Comparison of ENCODE assay signal across 1 cellular context in the genomic region with DNA sequence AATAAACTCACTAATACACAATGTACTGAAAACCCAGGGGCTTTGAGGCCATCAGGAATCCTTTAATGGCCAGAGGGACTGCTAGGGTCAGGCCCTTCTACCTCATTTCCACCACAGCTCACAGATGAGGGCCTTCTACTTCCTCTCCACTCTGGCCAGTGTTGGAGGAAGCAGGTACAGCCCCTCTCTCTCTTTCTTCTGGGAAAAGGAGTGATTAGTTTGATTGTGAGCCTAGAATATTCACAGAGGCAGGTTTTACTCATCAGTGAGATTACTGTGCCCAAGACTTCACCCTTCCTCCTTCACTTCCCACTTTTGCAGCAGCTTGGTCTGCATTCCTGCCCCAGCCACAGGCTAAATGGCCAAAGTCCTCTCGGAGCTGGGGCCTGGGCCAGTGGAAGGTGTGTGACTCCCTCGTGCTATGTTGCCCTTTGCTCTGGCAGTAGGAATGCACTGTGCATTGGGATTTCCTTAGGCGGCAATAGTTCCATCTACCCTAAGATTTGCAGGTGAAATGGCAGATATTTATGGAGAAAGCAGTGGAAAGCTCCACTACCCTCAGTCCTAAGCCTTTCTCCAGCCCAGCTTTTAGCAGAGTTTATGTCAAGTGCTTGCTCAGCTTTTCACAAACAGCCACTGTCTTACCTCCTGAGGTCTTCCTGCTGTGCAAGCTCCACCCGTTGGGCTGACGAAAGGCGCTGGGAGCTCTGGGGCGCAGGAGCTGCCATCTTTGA.
TF ChIP-seq lines count a peak whose summit lies in the region.

No MANE protein-coding gene starts in this region.

TF ChIP-seq in HepG2, 621 proteins besides CTCF, POLR2A, EP300 and RAD21 (continued from another document and continues in another):
- TF ChIP-seq, protein P1, sequence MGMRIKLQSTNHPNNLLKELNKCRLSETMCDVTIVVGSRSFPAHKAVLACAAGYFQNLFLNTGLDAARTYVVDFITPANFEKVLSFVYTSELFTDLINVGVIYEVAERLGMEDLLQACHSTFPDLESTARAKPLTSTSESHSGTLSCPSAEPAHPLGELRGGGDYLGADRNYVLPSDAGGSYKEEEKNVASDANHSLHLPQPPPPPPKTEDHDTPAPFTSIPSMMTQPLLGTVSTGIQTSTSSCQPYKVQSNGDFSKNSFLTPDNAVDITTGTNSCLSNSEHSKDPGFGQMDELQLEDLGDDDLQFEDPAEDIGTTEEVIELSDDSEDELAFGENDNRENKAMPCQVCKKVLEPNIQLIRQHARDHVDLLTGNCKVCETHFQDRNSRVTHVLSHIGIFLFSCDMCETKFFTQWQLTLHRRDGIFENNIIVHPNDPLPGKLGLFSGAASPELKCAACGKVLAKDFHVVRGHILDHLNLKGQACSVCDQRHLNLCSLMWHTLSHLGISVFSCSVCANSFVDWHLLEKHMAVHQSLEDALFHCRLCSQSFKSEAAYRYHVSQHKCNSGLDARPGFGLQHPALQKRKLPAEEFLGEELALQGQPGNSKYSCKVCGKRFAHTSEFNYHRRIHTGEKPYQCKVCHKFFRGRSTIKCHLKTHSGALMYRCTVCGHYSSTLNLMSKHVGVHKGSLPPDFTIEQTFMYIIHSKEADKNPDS (CRISPR knock-in tag; IDR thresholded peaks at IDR 0.05), result 0 out of 2 replicates have a peak, but pooled peaks have one; percentile 51
- TF ChIP-seq TEAD3 (CRISPR knock-in tag; optimal IDR thresholded peaks at IDR 0.05; ENCODE audit: borderline replicate concordance), result peak; percentile 98
- no peak for TF ChIP-seq HOXA9 (CRISPR knock-in tag; IDR thresholded peaks at IDR 0.05; ENCODE audit: borderline replicate concordance)
- peak; percentile 79; the same call in 1 of the 2 replicates for TF ChIP-seq ZNF616 (CRISPR knock-in tag; IDR thresholded peaks at IDR 0.05; ENCODE audit: low read depth)
- no peak for TF ChIP-seq ZNF510 (CRISPR knock-in tag; IDR thresholded peaks at IDR 0.05; ENCODE audit: low read depth)
- 0 out of 2 replicates have a peak, but pooled peaks have one; percentile 7 for TF ChIP-seq ZNF44 (CRISPR knock-in tag; IDR thresholded peaks at IDR 0.05)
- TF ChIP-seq TARDBP (CRISPR knock-in tag; IDR thresholded peaks at IDR 0.05), result peak; percentile 97
- TF ChIP-seq ZNF614 (CRISPR knock-in tag; IDR thresholded peaks at IDR 0.05; ENCODE audit: borderline replicate concordance), result peak; percentile 93
- peak; percentile 92 for TF ChIP-seq HOXA3 (CRISPR knock-in tag; IDR thresholded peaks at IDR 0.05)
- TF ChIP-seq TBP (CRISPR knock-in tag; IDR thresholded peaks at IDR 0.05), result no peak
- TF ChIP-seq CBX5 (CRISPR knock-in tag; IDR thresholded peaks at IDR 0.05; ENCODE audit: borderline replicate concordance), result peak; percentile 98
- no peak for TF ChIP-seq ATF7 (IDR thresholded peaks at IDR 0.05)
- TF ChIP-seq ATF7 (CRISPR knock-in tag; IDR thresholded peaks at IDR 0.05), result 0 out of 2 replicates have a peak, but pooled peaks have one; percentile 57
- no peak for TF ChIP-seq GPBP1L1 (CRISPR knock-in tag; IDR thresholded peaks at IDR 0.05)
- peak; percentile 84 for TF ChIP-seq GFI1 (CRISPR knock-in tag; IDR thresholded peaks at IDR 0.05; ENCODE audit: borderline replicate concordance)
- TF ChIP-seq MAX (IDR thresholded peaks at IDR 0.05), result peak; percentile 94
- TF ChIP-seq, protein P2, sequence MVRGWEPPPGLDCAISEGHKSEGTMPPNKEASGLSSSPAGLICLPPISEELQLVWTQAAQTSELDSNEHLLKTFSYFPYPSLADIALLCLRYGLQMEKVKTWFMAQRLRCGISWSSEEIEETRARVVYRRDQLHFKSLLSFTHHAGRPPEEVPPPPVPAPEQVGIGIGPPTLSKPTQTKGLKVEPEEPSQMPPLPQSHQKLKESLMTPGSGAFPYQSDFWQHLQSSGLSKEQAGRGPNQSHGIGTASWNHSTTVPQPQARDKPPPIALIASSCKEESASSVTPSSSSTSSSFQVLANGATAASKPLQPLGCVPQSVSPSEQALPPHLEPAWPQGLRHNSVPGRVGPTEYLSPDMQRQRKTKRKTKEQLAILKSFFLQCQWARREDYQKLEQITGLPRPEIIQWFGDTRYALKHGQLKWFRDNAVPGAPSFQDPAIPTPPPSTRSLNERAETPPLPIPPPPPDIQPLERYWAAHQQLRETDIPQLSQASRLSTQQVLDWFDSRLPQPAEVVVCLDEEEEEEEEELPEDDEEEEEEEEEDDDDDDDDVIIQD (CRISPR knock-in tag; IDR thresholded peaks at IDR 0.05; ENCODE audit: low read depth), result peak; percentile 95; the same call in 1 of the 2 replicates
- TF ChIP-seq TEF (CRISPR knock-in tag; IDR thresholded peaks at IDR 0.05), result no peak
- no peak for TF ChIP-seq FIP1L1 (IDR thresholded peaks at IDR 0.05; ENCODE audit: borderline replicate concordance, insufficient read depth, low read depth, low read length)
- TF ChIP-seq ZSCAN9 (CRISPR knock-in tag; IDR thresholded peaks at IDR 0.05; ENCODE audit: borderline replicate concordance), result peak; percentile 77; the same call in 1 of the 2 replicates
- peak; percentile 85 for TF ChIP-seq MED8 (CRISPR knock-in tag; IDR thresholded peaks at IDR 0.05; ENCODE audit: insufficient replicate concordance)
- peak; percentile 83 for TF ChIP-seq ZNF574 (CRISPR knock-in tag; IDR thresholded peaks at IDR 0.05)
- peak; percentile 90 for TF ChIP-seq KAT8 (CRISPR knock-in tag; IDR thresholded peaks at IDR 0.05)
- no peak for TF ChIP-seq SATB2 (CRISPR knock-in tag; IDR thresholded peaks at IDR 0.05)
- peak; percentile 83 for TF ChIP-seq BORCS8-MEF2B (CRISPR knock-in tag; IDR thresholded peaks at IDR 0.05)
- TF ChIP-seq ZNF747 (CRISPR knock-in tag; IDR thresholded peaks at IDR 0.05; ENCODE audit: borderline replicate concordance), result peak; percentile 86; the same call in 1 of the 2 replicates
- peak; percentile 97 for TF ChIP-seq ARID5B (CRISPR knock-in tag; IDR thresholded peaks at IDR 0.05)
- peak; percentile 78; the same call in 1 of the 2 replicates for TF ChIP-seq ZNF878 (CRISPR knock-in tag; IDR thresholded peaks at IDR 0.05)
- TF ChIP-seq ETS1 (CRISPR knock-in tag; IDR thresholded peaks at IDR 0.05), result no peak
- TF ChIP-seq PHF8 (CRISPR knock-in tag; IDR thresholded peaks at IDR 0.05), result peak; percentile 36; the same call in 1 of the 2 replicates
- TF ChIP-seq CBX2 (IDR thresholded peaks at IDR 0.05; ENCODE audit: low read depth, low read length), result no peak
- TF ChIP-seq CBX2 (CRISPR knock-in tag; IDR thresholded peaks at IDR 0.05; ENCODE audit: low read depth), result no peak
- TF ChIP-seq SKIL (CRISPR knock-in tag; IDR thresholded peaks at IDR 0.05; ENCODE audit: borderline replicate concordance), result 0 out of 2 replicates have a peak, but pooled peaks have one; percentile 43
- TF ChIP-seq ZFP36 (IDR thresholded peaks at IDR 0.05; ENCODE audit: borderline replicate concordance, low read depth, low read length, partially characterized antibody), result no peak
- TF ChIP-seq NFKBIZ (CRISPR knock-in tag; IDR thresholded peaks at IDR 0.05), result peak; percentile 94
- peak; percentile 87 for TF ChIP-seq ZNF501 (CRISPR knock-in tag; IDR thresholded peaks at IDR 0.05)
